In the genomic region with DNA sequence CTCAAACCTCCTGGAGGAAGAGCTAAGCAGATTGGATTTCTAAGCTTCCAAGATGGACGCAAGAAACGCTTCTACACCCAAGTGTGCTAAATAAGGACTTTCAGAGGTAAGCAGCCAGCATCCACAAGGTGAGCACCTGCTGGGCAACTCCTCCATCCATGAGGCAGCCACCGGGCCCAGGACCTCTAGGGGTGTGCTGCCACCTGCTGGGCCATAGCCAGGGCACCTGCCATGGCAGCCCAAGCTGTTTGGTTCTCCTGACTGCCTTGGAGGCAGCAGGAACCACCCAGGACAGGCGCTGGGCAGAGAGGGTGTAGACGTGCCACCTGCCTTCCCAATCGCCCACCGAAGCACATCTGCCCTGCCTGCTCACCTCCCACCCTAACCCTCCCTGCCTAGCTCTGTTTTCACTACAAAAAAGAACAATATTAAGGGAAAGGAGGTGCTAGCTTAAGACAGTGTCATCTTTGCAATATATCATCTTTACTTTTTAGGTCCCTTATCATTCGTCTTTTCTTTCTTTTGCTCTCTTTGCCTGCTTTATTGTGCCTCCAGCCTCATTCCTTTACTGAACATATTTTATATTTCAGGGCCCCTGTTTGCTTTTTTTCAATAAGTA, we compare ENCODE assay signal across 1 cellular context.
A peak's percentile ranks its signal among the peaks of the same experiment; 100 is the strongest.
TF ChIP-seq lines count a peak whose summit lies in the region.

No MANE protein-coding gene starts in this region.

TF ChIP-seq in SK-N-SH, 30 proteins besides CTCF, POLR2A, EP300 and RAD21:
- peak; percentile 27 for TF ChIP-seq CHD2 (IDR thresholded peaks at IDR 0.05; ENCODE audit: low read length, partially characterized antibody)
- TF ChIP-seq NRF1 (IDR thresholded peaks at IDR 0.05; ENCODE audit: low read depth, low read length), result no peak
- no peak for TF ChIP-seq MEF2A (IDR thresholded peaks at IDR 0.05; ENCODE audit: borderline replicate concordance, low read depth)
- no peak for TF ChIP-seq ZBTB33 (IDR thresholded peaks at IDR 0.05; ENCODE audit: borderline replicate concordance, low read depth)
- TF ChIP-seq RFX5 (IDR thresholded peaks at IDR 0.05; ENCODE audit: low read length), result no peak
- TF ChIP-seq, protein P1, sequence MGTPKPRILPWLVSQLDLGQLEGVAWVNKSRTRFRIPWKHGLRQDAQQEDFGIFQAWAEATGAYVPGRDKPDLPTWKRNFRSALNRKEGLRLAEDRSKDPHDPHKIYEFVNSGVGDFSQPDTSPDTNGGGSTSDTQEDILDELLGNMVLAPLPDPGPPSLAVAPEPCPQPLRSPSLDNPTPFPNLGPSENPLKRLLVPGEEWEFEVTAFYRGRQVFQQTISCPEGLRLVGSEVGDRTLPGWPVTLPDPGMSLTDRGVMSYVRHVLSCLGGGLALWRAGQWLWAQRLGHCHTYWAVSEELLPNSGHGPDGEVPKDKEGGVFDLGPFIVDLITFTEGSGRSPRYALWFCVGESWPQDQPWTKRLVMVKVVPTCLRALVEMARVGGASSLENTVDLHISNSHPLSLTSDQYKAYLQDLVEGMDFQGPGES (IDR thresholded peaks at IDR 0.05; ENCODE audit: low read depth, low read length), result no peak
- peak; percentile 93 for TF ChIP-seq SMC3 (IDR thresholded peaks at IDR 0.05; ENCODE audit: low read depth, low read length)
- peak; percentile 17; the same call in 1 of the 2 replicates for TF ChIP-seq RCOR1 (IDR thresholded peaks at IDR 0.05; ENCODE audit: low read length)
- TF ChIP-seq NFIC (IDR thresholded peaks at IDR 0.05; ENCODE audit: borderline replicate concordance), result no peak
- no peak for TF ChIP-seq REST (IDR thresholded peaks at IDR 0.05; ENCODE audit: low read depth, low read length)
